Comparison of ENCODE assay signal across 10 cellular contexts in genomic region chr3:67947808-67948508, GRCh38.
A peak's percentile ranks its signal among the peaks of the same experiment; 100 is the strongest.
DNase-seq lines count a peak whose midpoint lies in the region; ATAC-seq and TF ChIP-seq lines count a peak whose summit lies in the region.
"Had no signal": no experiment of that assay in that cellular context is flagged by ENCODE, and none has a peak within 500 bp of the region (broad histone marks: within the 10 kb centered on the region; RNA-seq: fewer than 3 reads in every experiment).

No MANE protein-coding gene starts in this region.

- H3K36me3 Mint-ChIP-seq in Calu3 (ENCODE audit: insufficient read depth, unreplicated experiment), result no peaks in the 10 kb centered on the region
- peaks cover 3% of the 10 kb centered on the region for H3K36me3 Mint-ChIP-seq in progenitor cell of endocrine pancreas (ENCODE audit: insufficient read depth)
- H3K36me3 Mint-ChIP-seq in CD14-positive monocyte, result no peaks in the 10 kb centered on the region

- intact Hi-C loops in Calu3 (cut with micrococcal nuclease; ENCODE audit: unreplicated experiment), result no loop called here
- intact Hi-C loops in CD14-positive monocyte (cut with micrococcal nuclease), result no loop called here

- H3K27me3 Mint-ChIP-seq in Calu3 (ENCODE audit: unreplicated experiment), result no peaks in the 10 kb centered on the region
- H3K27me3 Mint-ChIP-seq in progenitor cell of endocrine pancreas, result no peaks in the 10 kb centered on the region
- H3K27me3 Mint-ChIP-seq in CD14-positive monocyte (ENCODE audit: low read depth in 3 of 3), result no peaks in the 10 kb centered on the region

- H3K4me1 Mint-ChIP-seq in Calu3 (ENCODE audit: low read depth, unreplicated experiment), result peaks cover 6% of the 10 kb centered on the region
- peaks cover 7% of the 10 kb centered on the region for H3K4me1 Mint-ChIP-seq in progenitor cell of endocrine pancreas (ENCODE audit: low read depth)
- no peaks in the 10 kb centered on the region for H3K4me1 Mint-ChIP-seq in CD14-positive monocyte

- no peak overlapping the region for H3K27ac Mint-ChIP-seq in Calu3 (ENCODE audit: unreplicated experiment)
- H3K27ac Mint-ChIP-seq in progenitor cell of endocrine pancreas, result peak overlapping the region; percentile 96
- H3K27ac Mint-ChIP-seq in CD14-positive monocyte, result no peak overlapping the region

- BruUV-seq in Calu3 (replicated peaks; lab: Mats Ljungman, UMichigan), result no TSS peak

- H3K4me3 Mint-ChIP-seq in Calu3 (ENCODE audit: low read depth, unreplicated experiment) (peak overlapping the region; percentile 58), progenitor cell of endocrine pancreas (ENCODE audit: low read depth) (peak overlapping the region; percentile 58), CD14-positive monocyte (no peak overlapping the region)

- DNase-seq in Calu3 (peak; percentile 61), RPMI8226 (peak; percentile 20), progenitor cell of endocrine pancreas (ENCODE audit: low spot score, unreplicated experiment) (peak; percentile 34), CD14-positive monocyte (ENCODE audit: low spot score) (no peak), D341Med (ENCODE audit: low spot score) (no peak), SW480 (ENCODE audit: low spot score) (no peak)
- peak; percentile 44 for DNase-seq in activated naive CD4-positive, alpha-beta T cell treated with Interleukin-2 at 50 U/mL for 16 hours
- DNase-seq: hypothalamus, stomach had no signal

- ATAC-seq in GM21447 (IDR thresholded peaks at IDR 0.05; ENCODE audit: unreplicated experiment), result no peak

- H3K9me3 Mint-ChIP-seq in Calu3 (ENCODE audit: low read depth, unreplicated experiment) (peaks cover 7% of the 10 kb centered on the region), progenitor cell of endocrine pancreas (ENCODE audit: low read depth) (peaks cover 34% of the 10 kb centered on the region), CD14-positive monocyte (peaks cover 0 to 17% (median 5%) of the 10 kb centered on the region in 7 donors)

- CTCF ChIA-PET in Calu3 (lab: Charles Lee), result interaction anchor here (0.8 kb wide), 2 partner anchors 9 to 264 kb away, joined by 3 read pairs; no protein-coding TSS in a partner anchor

- TF ChIP-seq CTCF in Calu3 (IDR thresholded peaks at IDR 0.05; ENCODE audit: unreplicated experiment) (no peak), progenitor cell of endocrine pancreas (IDR thresholded peaks at IDR 0.05; ENCODE audit: unreplicated experiment) (peak; percentile 15), CD14-positive monocyte (IDR thresholded peaks at IDR 0.05) (no peak)

Comparison
In these comparisons a context has a peak if more than half of its experiments do, and no peak if none do; other contexts are left out.
1. DNase-seq: peak in Calu3 (single experiment), RPMI8226 (single experiment), activated naive CD4-positive, alpha-beta T cell treated with Interleukin-2 at 50 U/mL for 16 hours (single experiment) and progenitor cell of endocrine pancreas (single experiment); none in CD14-positive monocyte (single experiment), D341Med (single experiment) and SW480 (single experiment).
2. H3K4me3 Mint-ChIP-seq: peak in Calu3 (single experiment) and progenitor cell of endocrine pancreas (single experiment); none in CD14-positive monocyte (0 of 2).